Comparison of ENCODE assay signal across 18 cellular contexts in genomic region chr2:27915874-27916273, GRCh38. TPM values are rescaled to one million over a fixed set of nuclear protein-coding genes. Genes with fewer than 3 reads are reported as not detected.
DNase-seq lines count a peak whose midpoint lies in the region; ATAC-seq, FAIRE-seq and TF ChIP-seq lines count a peak whose summit lies in the region.
"Had no signal": no experiment of that assay in that cellular context is flagged by ENCODE, and none has a peak within 500 bp of the region (broad histone marks: within the 10 kb centered on the region; RNA-seq: fewer than 3 reads in every experiment).

No MANE protein-coding gene starts in this region.

- H3K4me3 ChIP-seq in heart right ventricle, result no peak overlapping the region
- H3K4me3 ChIP-seq in pancreas, result no peak overlapping the region
- H3K4me3 ChIP-seq in vagina, result no peak overlapping the region
- H3K4me3 ChIP-seq in testis, result no peak overlapping the region

- intact Hi-C loops in heart right ventricle (cut with DNase I) (no loop called here), Right ventricle myocardium inferior (cut with DNase I) (no loop called here), pancreas (cut with DNase I) (no loop called here), vagina (cut with DNase I) (no loop called here), testis (cut with DNase I; ENCODE audit: low total_unique reads) (no loop called here)

- H3K9me3 ChIP-seq in heart right ventricle (no peaks in the 10 kb centered on the region), pancreas (no peaks in the 10 kb centered on the region), vagina (no peaks in the 10 kb centered on the region), testis (no peaks in the 10 kb centered on the region)

- TF ChIP-seq POLR2A in vagina (IDR thresholded peaks at IDR 0.05) (no peak), testis (IDR thresholded peaks at IDR 0.05) (no peak)

- no peak for ATAC-seq in heart right ventricle
- no peak for ATAC-seq in Right ventricle myocardium inferior
- ATAC-seq in pancreas, result peak in 1 of 4 donors; percentile 36
- no peak for ATAC-seq in HG03469 (IDR thresholded peaks at IDR 0.05; ENCODE audit: unreplicated experiment)
- ATAC-seq: stimulated activated naive CD8-positive, alpha-beta T cell treated with anti-CD3 and anti-CD28 coated beads, Interleukin-15, Interleukin-2, amounts not matched to agents 100 U/mL and 50 U/mL, for 24 hours had no signal

- TF ChIP-seq CTCF in heart right ventricle (IDR thresholded peaks at IDR 0.05) (no peak), pancreas (IDR thresholded peaks at IDR 0.05) (no peak), vagina (IDR thresholded peaks at IDR 0.05) (no peak), testis (IDR thresholded peaks at IDR 0.05) (no peak)

- peaks cover 0 to 51% (median 41%) of the 10 kb centered on the region in 9 donors for H3K4me1 ChIP-seq in heart right ventricle
- H3K4me1 ChIP-seq in pancreas, result peaks cover 14 to 35% (median 30%) of the 10 kb centered on the region in 3 donors
- peaks cover 33% of the 10 kb centered on the region for H3K4me1 ChIP-seq in vagina
- no peaks in the 10 kb centered on the region for H3K4me1 ChIP-seq in testis

- H3K36me3 ChIP-seq in heart right ventricle (no peaks in the 10 kb centered on the region), pancreas (no peaks in the 10 kb centered on the region), vagina (no peaks in the 10 kb centered on the region), testis (ENCODE audit: low read depth, missing control alignments) (no peaks in the 10 kb centered on the region)

- H3K27me3 ChIP-seq in heart right ventricle (no peaks in the 10 kb centered on the region), pancreas (no peaks in the 10 kb centered on the region), vagina (no peaks in the 10 kb centered on the region), testis (no peaks in the 10 kb centered on the region)

- peak overlapping the region in 6 of 10 donors; percentile 30 to 61 (median 45) for H3K27ac ChIP-seq in heart right ventricle
- H3K27ac ChIP-seq in pancreas, result peak overlapping the region in 3 of 4 donors; percentile 3 to 62 (median 49)
- peak overlapping the region; percentile 73 for H3K27ac ChIP-seq in vagina
- H3K27ac ChIP-seq in testis, result peak overlapping the region in 1 of 2 donors; percentile 28

- no peak for FAIRE-seq in pancreas (lab: Jason Lieb, UNC)
- FAIRE-seq: bronchial epithelial cell had no signal

- DNase-seq in heart right ventricle, result no peak
- no peak for DNase-seq in Right ventricle myocardium inferior (ENCODE audit: missing footprints)
- peak; percentile 28 for DNase-seq in dermis blood vessel endothelial cell
- no peak for DNase-seq in pancreas
- DNase-seq in vagina (ENCODE audit: extremely low spot score in 2 of 2), result no peak
- no peak for DNase-seq in SIG-M5 (lab: John Stamatoyannopoulos, UW)
- DNase-seq in testis, result no peak
- DNase-seq: activated CD8-positive, alpha-beta memory T cell treated with anti-CD3 and anti-CD28 coated beads, Interleukin-2, amount 50 U/mL, for 4 hours; activated naive CD4-positive, alpha-beta T cell treated with anti-CD3 and anti-CD28 coated beads for 36 hours; effector memory CD4-positive, alpha-beta T cell; HFFc6; immature natural killer cell; Kasumi-1; NCI-H2107; stimulated activated naive CD8-positive, alpha-beta T cell treated with anti-CD3 and anti-CD28 coated beads, Interleukin-15, Interleukin-2, amounts not matched to agents 100 U/mL and 50 U/mL, for 24 hours; T-helper 1 cell had no signal

RNA-seq across cellular contexts. Expression of gene BABAM2, which starts 25.3 kb away (rescaled TPM):
- 10 to 100 TPM; 54.9 to 83.4 (median 69.3) TPM for total RNA-seq in heart right ventricle
- polyA plus RNA-seq in heart right ventricle, result 10 to 100 TPM; 13.3 to 48.9 TPM
- total RNA-seq in Right ventricle myocardium inferior, result 53.0 TPM
- 13.6 and 17.8 TPM in 2 replicates for total RNA-seq in dermis blood vessel endothelial cell
- total RNA-seq in pancreas, result 10 to 100 TPM; 12.7 to 21.3 (median 16.3) TPM
- 10 to 100 TPM in 1 of 2 donors, 1 to 10 TPM in 1; 9.4 to 15.5 TPM for polyA plus RNA-seq in pancreas
- total RNA-seq in vagina, result 41.0 TPM
- 10 to 100 TPM; 49.2 to 59.1 TPM for total RNA-seq in testis
- polyA plus RNA-seq in testis (ENCODE audit: insufficient read depth, low read depth, low replicate concordance), result 70.6 TPM

RNA-seq across cellular contexts. Expression of gene RBKS, which starts 25.7 kb away (rescaled TPM):
- total RNA-seq in heart right ventricle (1 to 10 TPM; 3.4 to 9.1 (median 5.5) TPM), Right ventricle myocardium inferior (4.0 TPM), dermis blood vessel endothelial cell (0.98 and 1.2 TPM in 2 replicates), pancreas (1 to 10 TPM; 1.8 to 3.4 (median 2.4) TPM), vagina (2.2 TPM), testis (1 to 10 TPM; 6.1 to 6.3 TPM)
- polyA plus RNA-seq in heart right ventricle (1 to 10 TPM in 1 of 2 donors, under 1 TPM in 1; 0.88 to 4.6 TPM), pancreas (1 to 10 TPM; 1.5 to 3.9 TPM), testis (ENCODE audit: insufficient read depth, low read depth, low replicate concordance) (18.4 TPM)
